Comparison of ENCODE assay signal across 2 cellular contexts in genomic region chr12:53824001-53824716, GRCh38.
TF ChIP-seq lines count a peak whose summit lies in the region.

No MANE protein-coding gene starts in this region.

TF ChIP-seq in A549, 52 proteins besides CTCF, POLR2A, EP300 and RAD21 (continued from another document):
- TF ChIP-seq HMGXB4 (CRISPR knock-in tag; IDR thresholded peaks at IDR 0.05; ENCODE audit: borderline replicate concordance) = no peak
TF ChIP-seq in A549: peak in this region for 1.

TF ChIP-seq in H1, 55 proteins besides CTCF, POLR2A, EP300 and RAD21 (continued from another document):
- TF ChIP-seq, protein P1, sequence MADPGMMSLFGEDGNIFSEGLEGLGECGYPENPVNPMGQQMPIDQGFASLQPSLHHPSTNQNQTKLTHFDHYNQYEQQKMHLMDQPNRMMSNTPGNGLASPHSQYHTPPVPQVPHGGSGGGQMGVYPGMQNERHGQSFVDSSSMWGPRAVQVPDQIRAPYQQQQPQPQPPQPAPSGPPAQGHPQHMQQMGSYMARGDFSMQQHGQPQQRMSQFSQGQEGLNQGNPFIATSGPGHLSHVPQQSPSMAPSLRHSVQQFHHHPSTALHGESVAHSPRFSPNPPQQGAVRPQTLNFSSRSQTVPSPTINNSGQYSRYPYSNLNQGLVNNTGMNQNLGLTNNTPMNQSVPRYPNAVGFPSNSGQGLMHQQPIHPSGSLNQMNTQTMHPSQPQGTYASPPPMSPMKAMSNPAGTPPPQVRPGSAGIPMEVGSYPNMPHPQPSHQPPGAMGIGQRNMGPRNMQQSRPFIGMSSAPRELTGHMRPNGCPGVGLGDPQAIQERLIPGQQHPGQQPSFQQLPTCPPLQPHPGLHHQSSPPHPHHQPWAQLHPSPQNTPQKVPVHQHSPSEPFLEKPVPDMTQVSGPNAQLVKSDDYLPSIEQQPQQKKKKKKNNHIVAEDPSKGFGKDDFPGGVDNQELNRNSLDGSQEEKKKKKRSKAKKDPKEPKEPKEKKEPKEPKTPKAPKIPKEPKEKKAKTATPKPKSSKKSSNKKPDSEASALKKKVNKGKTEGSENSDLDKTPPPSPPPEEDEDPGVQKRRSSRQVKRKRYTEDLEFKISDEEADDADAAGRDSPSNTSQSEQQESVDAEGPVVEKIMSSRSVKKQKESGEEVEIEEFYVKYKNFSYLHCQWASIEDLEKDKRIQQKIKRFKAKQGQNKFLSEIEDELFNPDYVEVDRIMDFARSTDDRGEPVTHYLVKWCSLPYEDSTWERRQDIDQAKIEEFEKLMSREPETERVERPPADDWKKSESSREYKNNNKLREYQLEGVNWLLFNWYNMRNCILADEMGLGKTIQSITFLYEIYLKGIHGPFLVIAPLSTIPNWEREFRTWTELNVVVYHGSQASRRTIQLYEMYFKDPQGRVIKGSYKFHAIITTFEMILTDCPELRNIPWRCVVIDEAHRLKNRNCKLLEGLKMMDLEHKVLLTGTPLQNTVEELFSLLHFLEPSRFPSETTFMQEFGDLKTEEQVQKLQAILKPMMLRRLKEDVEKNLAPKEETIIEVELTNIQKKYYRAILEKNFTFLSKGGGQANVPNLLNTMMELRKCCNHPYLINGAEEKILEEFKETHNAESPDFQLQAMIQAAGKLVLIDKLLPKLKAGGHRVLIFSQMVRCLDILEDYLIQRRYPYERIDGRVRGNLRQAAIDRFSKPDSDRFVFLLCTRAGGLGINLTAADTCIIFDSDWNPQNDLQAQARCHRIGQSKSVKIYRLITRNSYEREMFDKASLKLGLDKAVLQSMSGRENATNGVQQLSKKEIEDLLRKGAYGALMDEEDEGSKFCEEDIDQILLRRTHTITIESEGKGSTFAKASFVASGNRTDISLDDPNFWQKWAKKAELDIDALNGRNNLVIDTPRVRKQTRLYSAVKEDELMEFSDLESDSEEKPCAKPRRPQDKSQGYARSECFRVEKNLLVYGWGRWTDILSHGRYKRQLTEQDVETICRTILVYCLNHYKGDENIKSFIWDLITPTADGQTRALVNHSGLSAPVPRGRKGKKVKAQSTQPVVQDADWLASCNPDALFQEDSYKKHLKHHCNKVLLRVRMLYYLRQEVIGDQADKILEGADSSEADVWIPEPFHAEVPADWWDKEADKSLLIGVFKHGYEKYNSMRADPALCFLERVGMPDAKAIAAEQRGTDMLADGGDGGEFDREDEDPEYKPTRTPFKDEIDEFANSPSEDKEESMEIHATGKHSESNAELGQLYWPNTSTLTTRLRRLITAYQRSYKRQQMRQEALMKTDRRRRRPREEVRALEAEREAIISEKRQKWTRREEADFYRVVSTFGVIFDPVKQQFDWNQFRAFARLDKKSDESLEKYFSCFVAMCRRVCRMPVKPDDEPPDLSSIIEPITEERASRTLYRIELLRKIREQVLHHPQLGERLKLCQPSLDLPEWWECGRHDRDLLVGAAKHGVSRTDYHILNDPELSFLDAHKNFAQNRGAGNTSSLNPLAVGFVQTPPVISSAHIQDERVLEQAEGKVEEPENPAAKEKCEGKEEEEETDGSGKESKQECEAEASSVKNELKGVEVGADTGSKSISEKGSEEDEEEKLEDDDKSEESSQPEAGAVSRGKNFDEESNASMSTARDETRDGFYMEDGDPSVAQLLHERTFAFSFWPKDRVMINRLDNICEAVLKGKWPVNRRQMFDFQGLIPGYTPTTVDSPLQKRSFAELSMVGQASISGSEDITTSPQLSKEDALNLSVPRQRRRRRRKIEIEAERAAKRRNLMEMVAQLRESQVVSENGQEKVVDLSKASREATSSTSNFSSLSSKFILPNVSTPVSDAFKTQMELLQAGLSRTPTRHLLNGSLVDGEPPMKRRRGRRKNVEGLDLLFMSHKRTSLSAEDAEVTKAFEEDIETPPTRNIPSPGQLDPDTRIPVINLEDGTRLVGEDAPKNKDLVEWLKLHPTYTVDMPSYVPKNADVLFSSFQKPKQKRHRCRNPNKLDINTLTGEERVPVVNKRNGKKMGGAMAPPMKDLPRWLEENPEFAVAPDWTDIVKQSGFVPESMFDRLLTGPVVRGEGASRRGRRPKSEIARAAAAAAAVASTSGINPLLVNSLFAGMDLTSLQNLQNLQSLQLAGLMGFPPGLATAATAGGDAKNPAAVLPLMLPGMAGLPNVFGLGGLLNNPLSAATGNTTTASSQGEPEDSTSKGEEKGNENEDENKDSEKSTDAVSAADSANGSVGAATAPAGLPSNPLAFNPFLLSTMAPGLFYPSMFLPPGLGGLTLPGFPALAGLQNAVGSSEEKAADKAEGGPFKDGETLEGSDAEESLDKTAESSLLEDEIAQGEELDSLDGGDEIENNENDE (IDR thresholded peaks at IDR 0.05; ENCODE audit: insufficient replicate concordance, low read length) = no peak
- TF ChIP-seq POLR2AphosphoS5 (IDR thresholded peaks at IDR 0.05; ENCODE audit: low read depth, low read length) = no peak
- no peak for TF ChIP-seq HDAC2 (IDR thresholded peaks at IDR 0.05; ENCODE audit: borderline replicate concordance in 1 of 2, low read depth in 2 of 2, low read length in 2 of 2)
- TF ChIP-seq POU5F1 (IDR thresholded peaks at IDR 0.05; ENCODE audit: low read depth, low read length) = no peak
- TF ChIP-seq BCL11A (IDR thresholded peaks at IDR 0.05; ENCODE audit: low read depth in 2 of 2, low read length in 2 of 2) = no peak
- no peak for TF ChIP-seq CHD1 (IDR thresholded peaks at IDR 0.05; ENCODE audit: low read depth, low read length)
- TF ChIP-seq RNF2 (IDR thresholded peaks at IDR 0.05; ENCODE audit: borderline replicate concordance, low read depth, low read length, missing control alignments, poor library complexity, severe bottlenecking) = no peak
- TF ChIP-seq CEBPB (IDR thresholded peaks at IDR 0.05; ENCODE audit: low read depth, low read length) = no peak
- TF ChIP-seq, protein P2, sequence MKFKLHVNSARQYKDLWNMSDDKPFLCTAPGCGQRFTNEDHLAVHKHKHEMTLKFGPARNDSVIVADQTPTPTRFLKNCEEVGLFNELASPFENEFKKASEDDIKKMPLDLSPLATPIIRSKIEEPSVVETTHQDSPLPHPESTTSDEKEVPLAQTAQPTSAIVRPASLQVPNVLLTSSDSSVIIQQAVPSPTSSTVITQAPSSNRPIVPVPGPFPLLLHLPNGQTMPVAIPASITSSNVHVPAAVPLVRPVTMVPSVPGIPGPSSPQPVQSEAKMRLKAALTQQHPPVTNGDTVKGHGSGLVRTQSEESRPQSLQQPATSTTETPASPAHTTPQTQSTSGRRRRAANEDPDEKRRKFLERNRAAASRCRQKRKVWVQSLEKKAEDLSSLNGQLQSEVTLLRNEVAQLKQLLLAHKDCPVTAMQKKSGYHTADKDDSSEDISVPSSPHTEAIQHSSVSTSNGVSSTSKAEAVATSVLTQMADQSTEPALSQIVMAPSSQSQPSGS (IDR thresholded peaks at IDR 0.05; ENCODE audit: low read length) = no peak
TF ChIP-seq in H1: peak in this region for 0.
